8 cellular contexts compared by ENCODE assay signal in the genomic region with DNA sequence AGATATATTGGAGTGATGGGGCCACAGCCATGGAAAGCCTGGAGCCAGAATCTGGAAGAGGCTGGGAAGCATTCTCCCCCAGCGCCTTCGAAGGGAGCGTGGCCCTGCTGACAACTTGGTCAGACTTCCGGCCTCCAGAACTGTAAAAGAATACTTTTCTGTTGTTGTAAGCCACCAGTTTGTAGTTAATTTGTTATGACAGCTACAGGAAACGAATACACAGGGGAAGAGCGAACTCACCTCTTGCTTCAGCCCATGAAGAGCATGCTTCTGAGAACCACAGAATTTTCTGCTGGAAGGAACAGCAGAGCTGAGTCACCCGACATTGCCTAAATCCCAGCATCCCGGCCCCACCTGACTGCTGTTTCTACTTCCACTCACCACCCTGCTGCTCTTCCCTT.
DNase-seq lines count a peak whose midpoint lies in the region; ATAC-seq and TF ChIP-seq lines count a peak whose summit lies in the region.

No MANE protein-coding gene starts in this region.

- intact Hi-C loops in posterior vena cava (cut with DNase I): no loop called here

- DNase-seq in GM12865 (ENCODE audit: low read depth) (peak; percentile 38), NCI-H226 (peak; percentile 97), epithelial cell of esophagus (ENCODE audit: low read depth) (peak; percentile 94), pulmonary artery endothelial cell (ENCODE audit: low read depth, low spot score) (peak; percentile 13), posterior vena cava (ENCODE audit: low spot score) (no peak), HuH-7 (ENCODE audit: low spot score) (no peak), NCI-H2196 treated with DMSO at 0.1 percent for 48 hours (lab: John Stamatoyannopoulos, UW; ENCODE audit: unreplicated experiment) (no peak)

- H3K4me3 ChIP-seq in GM12865 (ENCODE audit: low read depth, low read length) (no peak overlapping the region), epithelial cell of esophagus (ENCODE audit: low read length) (no peak overlapping the region)

- ATAC-seq in GM18858 (IDR thresholded peaks at IDR 0.05; ENCODE audit: unreplicated experiment): no peak

- no peak for TF ChIP-seq CTCF in GM12865 (IDR thresholded peaks at IDR 0.05; ENCODE audit: insufficient read depth, low read depth, low read length, missing control alignments)
- no peak for TF ChIP-seq CTCF in epithelial cell of esophagus (IDR thresholded peaks at IDR 0.05; ENCODE audit: insufficient read depth, low read depth, low read length, missing control alignments)

Comparison
In these comparisons a context has a peak if more than half of its experiments do, and no peak if none do; other contexts are left out.
1. DNase-seq: peak in GM12865 (single experiment), NCI-H226 (single experiment), epithelial cell of esophagus (single experiment) and pulmonary artery endothelial cell (single experiment); none in posterior vena cava (single experiment), HuH-7 (single experiment) and NCI-H2196 treated with DMSO at 0.1 percent for 48 hours (single experiment).